Comparison of ENCODE assay signal across 34 cellular contexts in genomic region chr6:118085665-118086064, GRCh38.
"Had no signal": no experiment of that assay in that cellular context is flagged by ENCODE, and none has a peak within 500 bp of the region (broad histone marks: within the 10 kb centered on the region; RNA-seq: fewer than 3 reads in every experiment).

No MANE protein-coding gene starts in this region.

- DNase-seq: Kasumi-1, MG63, MM.1S, MV-4-11, NCI-H1048, NCI-H1092, NCI-H1092 treated with DMSO at 0.1 percent for 48 hours, NCI-H1105, NCI-H1105 treated with DMSO at 0.1 percent for 48 hours, NCI-H1417 treated with DMSO at 0.1 percent for 48 hours, NCI-H1436, NCI-H1436 treated with DMSO at 0.1 percent for 48 hours, NCI-H146, NCI-H1694, NCI-H1694 treated with DMSO at 0.1 percent for 48 hours, NCI-H187, NCI-H187 treated with DMSO at 0.1 percent for 48 hours, NCI-H1930, NCI-H2029, NCI-H2029 treated with DMSO at 0.1 percent for 48 hours, NCI-H2081, NCI-H2081 treated with DMSO at 0.1 percent for 48 hours, NCI-H2107, NCI-H2171, NCI-H2171 treated with DMSO at 0.1 percent for 48 hours, NCI-H226, NCI-H345, NCI-H446, NCI-H446 treated with DMSO at 0.1 percent for 48 hours, NCI-H510A, NCI-H510A treated with DMSO at 0.1 percent for 48 hours, NCI-H524, NCI-H524 treated with DMSO at 0.1 percent for 48 hours, NCI-H526 had no signal

- H3K9me3 ChIP-seq: MG63 had no signal

- H3K36me3 ChIP-seq: MG63 had no signal

- H3K4me3 ChIP-seq: MG63 had no signal
